Comparison of ENCODE assay signal across 16 cellular contexts in the genomic region with DNA sequence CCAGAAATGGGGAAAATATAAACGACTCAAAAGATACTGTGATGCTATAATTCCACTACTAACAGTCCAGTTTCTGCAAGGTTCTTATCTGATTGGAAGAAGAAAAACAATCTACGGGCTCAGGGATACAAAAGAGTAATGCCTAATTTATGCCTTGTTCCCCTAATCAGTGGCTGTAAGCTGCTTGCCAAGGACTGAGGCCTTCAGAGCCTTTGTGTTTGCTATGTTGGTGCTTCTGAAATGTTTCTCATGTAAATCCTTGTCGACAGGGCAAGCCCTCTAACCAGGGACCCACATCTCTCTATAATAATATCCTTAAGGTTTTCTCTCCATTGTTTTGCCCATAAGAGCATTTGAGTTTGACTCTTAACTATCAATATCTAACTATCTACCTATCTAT.
DNase-seq lines count a peak whose midpoint lies in the region; ATAC-seq and TF ChIP-seq lines count a peak whose summit lies in the region.
"Had no signal": no experiment of that assay in that cellular context is flagged by ENCODE, and none has a peak within 500 bp of the region (broad histone marks: within the 10 kb centered on the region; RNA-seq: fewer than 3 reads in every experiment).

No MANE protein-coding gene starts in this region.

- no peaks in the 10 kb centered on the region for H4K20me1 ChIP-seq in MM.1S (ENCODE audit: insufficient read depth, low read length)
- H4K20me1 ChIP-seq: BLaER1 had no signal

- H3K27me3 Mint-ChIP-seq in nephron (ENCODE audit: low read depth), result no peaks in the 10 kb centered on the region

- H3K9me3 ChIP-seq in MM.1S (replicated peaks; ENCODE audit: insufficient read depth, low read length), result no peaks in the 10 kb centered on the region

- H3K4me1 ChIP-seq in MM.1S (ENCODE audit: low read length), result peaks cover 30% of the 10 kb centered on the region
- H3K4me1 ChIP-seq: BLaER1 had no signal

- H3K36me3 ChIP-seq in MM.1S (replicated peaks; ENCODE audit: insufficient read depth, low read length), result no peaks in the 10 kb centered on the region

- peaks cover 8% of the 10 kb centered on the region for H3K4me1 Mint-ChIP-seq in nephron
- H3K4me1 Mint-ChIP-seq: CD14-positive monocyte had no signal

- H3K4me3 ChIP-seq in MM.1S (ENCODE audit: low read length), result no peak overlapping the region
- H3K4me3 ChIP-seq: BLaER1 had no signal

- ATAC-seq in stimulated activated naive CD8-positive, alpha-beta T cell treated with anti-CD3 and anti-CD28 coated beads, Interleukin-15, Interleukin-2, amounts not matched to agents 100 U/mL and 50 U/mL, for 24 hours, result no peak

- no peak overlapping the region for H3K9ac ChIP-seq in MM.1S (ENCODE audit: low read length)
- H3K9ac ChIP-seq: BLaER1 had no signal

- peaks cover 8% of the 10 kb centered on the region for H3K36me3 Mint-ChIP-seq in nephron (ENCODE audit: low read depth)
- H3K36me3 Mint-ChIP-seq: CD14-positive monocyte had no signal

- no peaks in the 10 kb centered on the region for H3K79me2 ChIP-seq in MM.1S (ENCODE audit: low read length)

- H3F3A ChIP-seq in MM.1S (ENCODE audit: insufficient read depth, low read length), result peaks cover 17% of the 10 kb centered on the region

- no peak overlapping the region for H3K4me2 ChIP-seq in MM.1S (ENCODE audit: low read depth, low read length)
- H3K4me2 ChIP-seq: BLaER1 had no signal

- peak overlapping the region; percentile 17; the same call in 1 of the 2 replicates for H2AFZ ChIP-seq in MM.1S (ENCODE audit: low read length)

- no peak overlapping the region for H3K27ac ChIP-seq in MM.1S (ENCODE audit: low read length)
- H3K27ac ChIP-seq: BLaER1 had no signal

- no peak overlapping the region for H3K4me3 Mint-ChIP-seq in nephron
- H3K4me3 Mint-ChIP-seq: CD14-positive monocyte; CD4-positive, alpha-beta memory T cell; H9 had no signal

- H3K27me3 ChIP-seq in MM.1S (replicated peaks; ENCODE audit: insufficient read depth, low read length), result no peaks in the 10 kb centered on the region
- H3K27me3 ChIP-seq: BLaER1 had no signal

- peak overlapping the region in 2 of 3 experiments; percentile 68 to 72 for H3K27ac Mint-ChIP-seq in nephron
- H3K27ac Mint-ChIP-seq: CD14-positive monocyte; CD4-positive, alpha-beta memory T cell; H9 had no signal

- peaks cover 34% of the 10 kb centered on the region for H3K9me3 Mint-ChIP-seq in nephron

- DNase-seq in MM.1S (no peak), astrocyte of the hippocampus (ENCODE audit: low read depth, low spot score) (peak; percentile 54), GM03348 (ENCODE audit: low spot score) (no peak), NOMO-1 treated with dmso at 0.1 percent for 144 hours (lab: John Stamatoyannopoulos, UW; ENCODE audit: unreplicated experiment) (no peak)
- DNase-seq in stimulated activated naive CD8-positive, alpha-beta T cell treated with anti-CD3 and anti-CD28 coated beads, Interleukin-15, Interleukin-2, amounts not matched to agents 100 U/mL and 50 U/mL, for 24 hours, result no peak
- no peak for DNase-seq in activated CD4-positive, CD25-positive, alpha-beta regulatory T cell treated with anti-CD3 and anti-CD28 coated beads, Interleukin-2, amount 50 U/mL, for 72 hours
- DNase-seq: 8988T; CD4-positive, alpha-beta memory T cell; DMS153; DMS79; GDM1; GOT3; H9 had no signal

- H3K9me2 ChIP-seq in MM.1S (replicated peaks; ENCODE audit: insufficient read depth, low read length), result no peaks in the 10 kb centered on the region

- TF ChIP-seq CTCF in MM.1S (IDR thresholded peaks at IDR 0.05; ENCODE audit: low read length) (no peak), nephron (IDR thresholded peaks at IDR 0.05; ENCODE audit: unreplicated experiment in 3 of 3) (no peak)
